Comparison of ENCODE assay signal across 25 cellular contexts in genomic region chr18:35617865-35618264, GRCh38. TPM values are rescaled to one million over a fixed set of nuclear protein-coding genes. Genes with fewer than 3 reads are reported as not detected.
DNase-seq lines count a peak whose midpoint lies in the region; FAIRE-seq and TF ChIP-seq lines count a peak whose summit lies in the region.
"Had no signal": no experiment of that assay in that cellular context is flagged by ENCODE, and none has a peak within 500 bp of the region (broad histone marks: within the 10 kb centered on the region; RNA-seq: fewer than 3 reads in every experiment).

No MANE protein-coding gene starts in this region.

- no peak overlapping the region for H2BK5ac ChIP-seq in mesenchymal stem cell (ENCODE audit: low read depth, low read length, poor library complexity, severe bottlenecking)

- no peak overlapping the region for H3K23ac ChIP-seq in mesenchymal stem cell (ENCODE audit: low read length in 2 of 2)

- FAIRE-seq in GM12891 (lab: Jason Lieb, UNC) = no peak

- H2AFZ ChIP-seq in mammary epithelial cell (ENCODE audit: low read depth, low read length) = no peak overlapping the region
- no peak overlapping the region for H2AFZ ChIP-seq in mesenchymal stem cell (ENCODE audit: low read depth, low read length)
- H2AFZ ChIP-seq: GM23338 had no signal

- no peak overlapping the region for H4K8ac ChIP-seq in mesenchymal stem cell (ENCODE audit: low read length)

- no peak overlapping the region for H3K4me3 Mint-ChIP-seq in endothelial cell (ENCODE audit: unreplicated experiment)
- H3K4me3 Mint-ChIP-seq: CD8-positive, alpha-beta memory T cell; GM23338 had no signal

- H3K79me2 ChIP-seq in mammary epithelial cell (ENCODE audit: insufficient read depth, low read length) = peaks cover 76% of the 10 kb centered on the region

- DNase-seq in mammary epithelial cell (no peak), breast epithelium (ENCODE audit: low spot score in 2 of 2) (no peak), SJSA1 (ENCODE audit: low read depth in 1 of 2, low spot score in 2 of 2) (no peak), GM12891 (ENCODE audit: insufficient read length, low spot score) (no peak), T-helper 1 cell (no peak), mesenchymal stem cell (no peak), endothelial cell (ENCODE audit: low spot score) (no peak)
- DNase-seq: AML-193; Calu3; CD8-positive, alpha-beta memory T cell; DMS153; GDM1; HCEC 1CT; IMR-90; MV-4-11; NCI-H1105 treated with DMSO at 0.1 percent for 48 hours; NCI-H2081; NCI-H2171; NCI-H524 treated with DMSO at 0.1 percent for 48 hours; SHP77 treated with DMSO at 0.1 percent for 48 hours had no signal

- H4K20me1 ChIP-seq in mammary epithelial cell (ENCODE audit: insufficient read depth, low read length) = no peaks in the 10 kb centered on the region

- H3K9ac ChIP-seq in mammary epithelial cell (ENCODE audit: insufficient read depth, low read length) = no peak overlapping the region
- H3K9ac ChIP-seq in mesenchymal stem cell (ENCODE audit: low read length) = no peak overlapping the region
- H3K9ac ChIP-seq: KMS-11 had no signal

- H3K4me1 ChIP-seq in mammary epithelial cell (ENCODE audit: insufficient read depth, low read length) = peaks cover 17% of the 10 kb centered on the region
- H3K4me1 ChIP-seq in breast epithelium = peaks cover 0 to 6% of the 10 kb centered on the region in 2 donors
- peaks cover 40% of the 10 kb centered on the region for H3K4me1 ChIP-seq in SJSA1 (replicated peaks)
- H3K4me1 ChIP-seq in neutrophil (ENCODE audit: control insufficient read depth in 1 of 2, insufficient read depth in 1 of 2, low read depth in 1 of 2, low read length in 1 of 2) = peaks cover 44 to 45% of the 10 kb centered on the region in 2 experiments
- no peaks in the 10 kb centered on the region for H3K4me1 ChIP-seq in mesenchymal stem cell (ENCODE audit: control insufficient read depth, insufficient read depth, low read depth, low read length)

- no peak overlapping the region for H3K4ac ChIP-seq in mesenchymal stem cell (ENCODE audit: low read depth in 1 of 2, low read length in 2 of 2)

- no peaks in the 10 kb centered on the region for H3K27me3 Mint-ChIP-seq in endothelial cell (ENCODE audit: unreplicated experiment)
- H3K27me3 Mint-ChIP-seq: CD8-positive, alpha-beta memory T cell had no signal

- H3K4me1 Mint-ChIP-seq in endothelial cell (ENCODE audit: unreplicated experiment) = peaks cover 40% of the 10 kb centered on the region

- 100% methylated on average over 1 of the region's 1 CpG for WGBS in mammary epithelial cell (ENCODE audit: low coverage, missing lambda C conversion rate)
- no CpG with 5 or more reads among the region's 1 CpG for WGBS in mesenchymal stem cell

- no peaks in the 10 kb centered on the region for H3K36me3 Mint-ChIP-seq in endothelial cell (ENCODE audit: low read depth, unreplicated experiment)
- H3K36me3 Mint-ChIP-seq: CD8-positive, alpha-beta memory T cell had no signal

- H3K79me1 ChIP-seq in mesenchymal stem cell (replicated peaks; ENCODE audit: low read length, poor library complexity, severe bottlenecking) = peaks cover 12% of the 10 kb centered on the region

- no peak overlapping the region for H3K18ac ChIP-seq in mesenchymal stem cell (ENCODE audit: low read depth in 1 of 2, low read length in 2 of 2)

- no peak overlapping the region for H3K14ac ChIP-seq in mesenchymal stem cell (ENCODE audit: low read length in 2 of 2)

- no peaks in the 10 kb centered on the region for H3K36me3 ChIP-seq in mammary epithelial cell (ENCODE audit: insufficient read depth, low read length)
- H3K36me3 ChIP-seq in breast epithelium = no peaks in the 10 kb centered on the region
- H3K36me3 ChIP-seq in SJSA1 = no peaks in the 10 kb centered on the region
- H3K36me3 ChIP-seq in neutrophil = no peaks in the 10 kb centered on the region
- H3K36me3 ChIP-seq in mesenchymal stem cell (ENCODE audit: control insufficient read depth in 1 of 2, insufficient read depth in 2 of 2, low read depth in 1 of 2, low read length in 2 of 2) = no peaks in the 10 kb centered on the region

- CTCF ChIA-PET in mammary epithelial cell (lab: Charles Lee; ENCODE audit: low non-redundant PET) = no interaction called here

- H3K4me3 ChIP-seq in mammary epithelial cell (replicated peaks in 1 of 3; ENCODE audit: insufficient read depth in 1 of 3, low read depth in 2 of 3, low read length in 3 of 3) (no peak overlapping the region), breast epithelium (no peak overlapping the region), SJSA1 (no peak overlapping the region), neutrophil (ENCODE audit: low read depth in 1 of 2, low read length in 1 of 2) (no peak overlapping the region), mesenchymal stem cell (ENCODE audit: insufficient read depth in 1 of 2, low read depth in 1 of 2, low read length in 2 of 2) (no peak overlapping the region)
- H3K4me3 ChIP-seq: GM23338 had no signal

- H2AK5ac ChIP-seq in mesenchymal stem cell (ENCODE audit: low read length, severe bottlenecking) = no peak overlapping the region

- H2BK120ac ChIP-seq in mesenchymal stem cell (ENCODE audit: low read depth, low read length) = no peak overlapping the region

- TF ChIP-seq POLR2A in breast epithelium (IDR thresholded peaks at IDR 0.05) = no peak
- TF ChIP-seq POLR2A in GM12891 (IDR thresholded peaks at IDR 0.05; ENCODE audit: low read depth, low read length) = no peak

- no peak overlapping the region for H3K27ac Mint-ChIP-seq in endothelial cell (ENCODE audit: unreplicated experiment)
- H3K27ac Mint-ChIP-seq: CD8-positive, alpha-beta memory T cell; GM23338 had no signal

- intact Hi-C loops in mammary epithelial cell (cut with micrococcal nuclease) = no loop called here
- intact Hi-C loops in breast epithelium (cut with DNase I; ENCODE audit: low total_unique reads) = loop anchor here (2.0 kb wide), 1 partner anchor 65 kb away; no protein-coding TSS in a partner anchor

- H3K9me3 ChIP-seq in mammary epithelial cell (replicated peaks; ENCODE audit: insufficient read depth, low read length) (no peaks in the 10 kb centered on the region), breast epithelium (no peaks in the 10 kb centered on the region), SJSA1 (replicated peaks) (no peaks in the 10 kb centered on the region), neutrophil (no peaks in the 10 kb centered on the region), mesenchymal stem cell (ENCODE audit: control insufficient read depth, low read length) (no peaks in the 10 kb centered on the region)

- H2BK12ac ChIP-seq in mesenchymal stem cell (ENCODE audit: low read length in 2 of 2) = no peak overlapping the region

- H3K27me3 ChIP-seq in mammary epithelial cell (ENCODE audit: insufficient read depth, low read length) = no peaks in the 10 kb centered on the region
- no peaks in the 10 kb centered on the region for H3K27me3 ChIP-seq in breast epithelium
- no peaks in the 10 kb centered on the region for H3K27me3 ChIP-seq in SJSA1 (replicated peaks)
- H3K27me3 ChIP-seq in neutrophil = no peaks in the 10 kb centered on the region
- H3K27me3 ChIP-seq in mesenchymal stem cell (ENCODE audit: control insufficient read depth in 1 of 2, insufficient read depth in 1 of 2, low read length in 2 of 2) = no peaks in the 10 kb centered on the region

- no peak overlapping the region for H2BK15ac ChIP-seq in mesenchymal stem cell (ENCODE audit: low read depth, poor library complexity, severe bottlenecking)

- in situ Hi-C loops in mammary epithelial cell (cut with MboI; ENCODE audit: low sequenced_read_pairs in 2 of 2) = no loop called here

- H3K4me2 ChIP-seq in mammary epithelial cell (ENCODE audit: insufficient read depth, low read depth, low read length) (no peak overlapping the region), mesenchymal stem cell (ENCODE audit: low read length, poor library complexity, severe bottlenecking) (no peak overlapping the region)
- H3K4me2 ChIP-seq: KMS-11 had no signal

- TF ChIP-seq CTCF in mammary epithelial cell (conservative IDR thresholded peaks at IDR 0.05 in 1 of 2, IDR thresholded peaks at IDR 0.05 in 1 of 2; ENCODE audit: extremely low read depth in 1 of 2, insufficient read depth in 1 of 2, low read depth in 1 of 2, low read length in 2 of 2) (no peak), breast epithelium (IDR thresholded peaks at IDR 0.05) (no peak), neutrophil (IDR thresholded peaks at IDR 0.05) (no peak), endothelial cell (IDR thresholded peaks at IDR 0.05; ENCODE audit: unreplicated experiment) (no peak)

- no peaks in the 10 kb centered on the region for H3K9me3 Mint-ChIP-seq in endothelial cell (ENCODE audit: unreplicated experiment)
- H3K9me3 Mint-ChIP-seq: CD8-positive, alpha-beta memory T cell; GM23338 had no signal

- dilution Hi-C loops in mammary epithelial cell (cut with HindIII; ENCODE audit: low sequenced_read_pairs) = loop anchor here (25.0 kb wide), 1 partner anchor 381 kb away; the partner anchor contains the start of gene ZNF397

- no TSS peak for BruUV-seq in mammary epithelial cell (replicated peaks; lab: Mats Ljungman, UMichigan)

- peak overlapping the region; percentile 52 for H3K27ac ChIP-seq in mammary epithelial cell (ENCODE audit: insufficient read depth, low read depth, low read length)
- no peak overlapping the region for H3K27ac ChIP-seq in breast epithelium
- peak overlapping the region; percentile 61 for H3K27ac ChIP-seq in SJSA1
- H3K27ac ChIP-seq in neutrophil = peak overlapping the region; percentile 91
- no peak overlapping the region for H3K27ac ChIP-seq in mesenchymal stem cell (ENCODE audit: low read length, poor library complexity, severe bottlenecking)
- H3K27ac ChIP-seq: 22Rv1, C4-2B, KMS-11 had no signal

- H4K91ac ChIP-seq in mesenchymal stem cell (ENCODE audit: low read length) = no peak overlapping the region

TF ChIP-seq in GM12891, 5 proteins besides CTCF, POLR2A, EP300 and RAD21:
- TF ChIP-seq PAX5 (IDR thresholded peaks at IDR 0.05; ENCODE audit: insufficient read depth, low read length, severe bottlenecking) = no peak
- no peak for TF ChIP-seq POU2F2 (IDR thresholded peaks at IDR 0.05; ENCODE audit: low read depth, low read length)
- no peak for TF ChIP-seq POLR2AphosphoS5 (IDR thresholded peaks at IDR 0.05; ENCODE audit: low read depth, low read length)
- TF ChIP-seq TAF1 (IDR thresholded peaks at IDR 0.05; ENCODE audit: low read depth, low read length) = no peak
- TF ChIP-seq SPI1 (IDR thresholded peaks at IDR 0.05; ENCODE audit: low read depth, low read length) = no peak

RNA-seq across cellular contexts. Expression of gene GALNT1, which starts 36.3 kb away (rescaled TPM):
- total RNA-seq in mammary epithelial cell (10 to 100 TPM; 51.5 to 61.2 TPM), breast epithelium (10 to 100 TPM; 34.9 to 60.9 (median 46.5) TPM), endothelial cell (ENCODE audit: unreplicated experiment) (174 TPM)
- polyA plus RNA-seq in mammary epithelial cell = 52.5 TPM
- polyA minus RNA-seq in mammary epithelial cell = 77.7 TPM
- total RNA-seq in SJSA1 (2014; rRNA removed; shearing (Covaris generic)) = 117 and 121 TPM in 2 replicates
- polyA plus RNA-seq in GM12891 (2012; ENCODE audit: low read depth, missing spikeins) = 11.6 TPM
- polyA plus RNA-seq in mesenchymal stem cell (2013, experiment 1 of 2) = 125 TPM
- 124 TPM for polyA plus RNA-seq in mesenchymal stem cell (2013, experiment 2 of 2)

Comparison
In these comparisons a context has a peak if more than half of its experiments do, and no peak if none do; other contexts are left out.
1. H3K27ac ChIP-seq: peak in mammary epithelial cell (single experiment), SJSA1 (single experiment) and neutrophil (single experiment); none in breast epithelium (0 of 2) and mesenchymal stem cell (single experiment).